ENCODE assay signal across 1 cellular context in the genomic region with DNA sequence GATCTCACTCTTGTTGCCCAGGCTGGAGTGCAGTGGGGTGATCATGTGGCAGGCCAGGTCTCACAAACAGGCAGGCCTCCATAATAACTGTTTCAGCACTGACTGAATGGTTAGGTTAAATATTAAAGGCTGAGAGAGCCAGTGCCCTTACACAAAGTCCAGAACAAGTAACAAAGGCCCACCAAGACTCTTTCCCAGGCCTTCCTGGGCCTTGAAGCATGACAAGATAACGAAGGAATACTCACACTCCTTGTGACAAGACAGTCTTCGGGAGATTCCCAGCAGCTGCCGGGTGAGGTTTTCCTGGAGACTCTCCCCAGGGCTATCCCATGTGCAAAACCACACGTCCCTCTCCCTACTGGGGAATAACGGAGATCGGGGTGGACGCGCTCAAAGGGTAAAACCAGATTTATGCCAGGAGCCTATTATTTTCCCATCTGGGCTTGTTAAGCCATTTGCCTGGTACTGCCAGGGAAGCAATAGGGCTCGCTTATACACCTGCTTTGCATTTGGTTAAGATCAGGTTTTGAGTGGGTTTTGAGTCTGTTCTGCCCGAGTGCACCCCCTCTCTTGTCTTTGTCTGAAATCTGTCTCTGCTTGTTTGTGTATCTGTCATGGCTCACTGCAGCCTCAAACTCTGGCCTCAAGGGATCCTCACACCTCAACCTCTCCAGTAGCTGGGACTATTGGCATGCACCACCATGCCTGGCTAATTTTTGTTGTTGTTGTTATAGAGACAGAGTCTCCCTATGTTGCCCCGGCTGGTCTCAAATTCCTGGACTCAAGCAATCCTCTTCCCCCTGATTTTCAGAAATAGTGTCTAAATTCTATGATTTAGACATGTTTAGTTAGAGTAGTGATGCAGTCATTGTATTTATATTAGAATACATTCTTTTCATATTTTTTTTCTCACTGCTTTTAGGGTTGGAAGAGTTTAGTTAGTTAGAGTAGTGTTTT.
TF ChIP-seq lines count a peak whose summit lies in the region.

No MANE protein-coding gene starts in this region.

TF ChIP-seq in GM12878, 131 proteins besides CTCF, POLR2A, EP300 and RAD21 (continued from another document):
- TF ChIP-seq, protein P1, sequence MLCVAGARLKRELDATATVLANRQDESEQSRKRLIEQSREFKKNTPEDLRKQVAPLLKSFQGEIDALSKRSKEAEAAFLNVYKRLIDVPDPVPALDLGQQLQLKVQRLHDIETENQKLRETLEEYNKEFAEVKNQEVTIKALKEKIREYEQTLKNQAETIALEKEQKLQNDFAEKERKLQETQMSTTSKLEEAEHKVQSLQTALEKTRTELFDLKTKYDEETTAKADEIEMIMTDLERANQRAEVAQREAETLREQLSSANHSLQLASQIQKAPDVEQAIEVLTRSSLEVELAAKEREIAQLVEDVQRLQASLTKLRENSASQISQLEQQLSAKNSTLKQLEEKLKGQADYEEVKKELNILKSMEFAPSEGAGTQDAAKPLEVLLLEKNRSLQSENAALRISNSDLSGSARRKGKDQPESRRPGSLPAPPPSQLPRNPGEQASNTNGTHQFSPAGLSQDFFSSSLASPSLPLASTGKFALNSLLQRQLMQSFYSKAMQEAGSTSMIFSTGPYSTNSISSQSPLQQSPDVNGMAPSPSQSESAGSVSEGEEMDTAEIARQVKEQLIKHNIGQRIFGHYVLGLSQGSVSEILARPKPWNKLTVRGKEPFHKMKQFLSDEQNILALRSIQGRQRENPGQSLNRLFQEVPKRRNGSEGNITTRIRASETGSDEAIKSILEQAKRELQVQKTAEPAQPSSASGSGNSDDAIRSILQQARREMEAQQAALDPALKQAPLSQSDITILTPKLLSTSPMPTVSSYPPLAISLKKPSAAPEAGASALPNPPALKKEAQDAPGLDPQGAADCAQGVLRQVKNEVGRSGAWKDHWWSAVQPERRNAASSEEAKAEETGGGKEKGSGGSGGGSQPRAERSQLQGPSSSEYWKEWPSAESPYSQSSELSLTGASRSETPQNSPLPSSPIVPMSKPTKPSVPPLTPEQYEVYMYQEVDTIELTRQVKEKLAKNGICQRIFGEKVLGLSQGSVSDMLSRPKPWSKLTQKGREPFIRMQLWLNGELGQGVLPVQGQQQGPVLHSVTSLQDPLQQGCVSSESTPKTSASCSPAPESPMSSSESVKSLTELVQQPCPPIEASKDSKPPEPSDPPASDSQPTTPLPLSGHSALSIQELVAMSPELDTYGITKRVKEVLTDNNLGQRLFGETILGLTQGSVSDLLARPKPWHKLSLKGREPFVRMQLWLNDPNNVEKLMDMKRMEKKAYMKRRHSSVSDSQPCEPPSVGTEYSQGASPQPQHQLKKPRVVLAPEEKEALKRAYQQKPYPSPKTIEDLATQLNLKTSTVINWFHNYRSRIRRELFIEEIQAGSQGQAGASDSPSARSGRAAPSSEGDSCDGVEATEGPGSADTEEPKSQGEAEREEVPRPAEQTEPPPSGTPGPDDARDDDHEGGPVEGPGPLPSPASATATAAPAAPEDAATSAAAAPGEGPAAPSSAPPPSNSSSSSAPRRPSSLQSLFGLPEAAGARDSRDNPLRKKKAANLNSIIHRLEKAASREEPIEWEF (IDR thresholded peaks at IDR 0.05; ENCODE audit: insufficient replicate concordance, low read depth, low read length), result no peak
TF ChIP-seq in GM12878: peak in this region for 2.
